In genomic region chr2:80014637-80015036, GRCh38 we compare ENCODE assay signal across 18 cellular contexts.
DNase-seq lines count a peak whose midpoint lies in the region; ATAC-seq and TF ChIP-seq lines count a peak whose summit lies in the region.
"Had no signal": no experiment of that assay in that cellular context is flagged by ENCODE, and none has a peak within 500 bp of the region (broad histone marks: within the 10 kb centered on the region; RNA-seq: fewer than 3 reads in every experiment).

No MANE protein-coding gene starts in this region.

- CTCF ChIA-PET in WTC11 (lab: Charles Lee), result no interaction called here

- DNase-seq in A172 (ENCODE audit: low spot score) (peak; percentile 22), GM23248 (peak; percentile 28), SJSA1 (ENCODE audit: low read depth in 1 of 2, low spot score in 2 of 2) (peak in 1 of 2 experiments; percentile 58), dedifferentiated amniotic fluid mesenchymal stem cell (ENCODE audit: extremely low spot score) (peak; percentile 43), lower lobe of right lung (no peak), 8988T (no peak), WTC11 (ENCODE audit: low spot score) (no peak)
- no peak for DNase-seq in activated naive CD8-positive, alpha-beta T cell treated with anti-CD3 and anti-CD28 coated beads, Interleukin-2, amount 50 U/mL, for 24 hours
- DNase-seq: ACHN; C1 segment of cervical spinal cord; Calu3; CD4-positive, alpha-beta T cell; DMS 273 treated with DMSO at 0.1 percent for 48 hours; GF-D8 had no signal

- TF ChIP-seq CTCF in lower lobe of right lung (IDR thresholded peaks at IDR 0.05), result no peak
- TF ChIP-seq CTCF in WTC11 (IDR thresholded peaks at IDR 0.05), result no peak

- H3K36me3 ChIP-seq in GM23248 (ENCODE audit: low read depth), result no peaks in the 10 kb centered on the region
- H3K36me3 ChIP-seq in SJSA1, result no peaks in the 10 kb centered on the region
- H3K36me3 ChIP-seq in lower lobe of right lung, result no peaks in the 10 kb centered on the region
- H3K36me3 ChIP-seq: HAP-1 had no signal

- H3K36me3 Mint-ChIP-seq in activated naive CD8-positive, alpha-beta T cell treated with anti-CD3 and anti-CD28 coated beads, Interleukin-2, amount 50 U/mL, for 24 hours (ENCODE audit: low read depth), result no peaks in the 10 kb centered on the region
- no peaks in the 10 kb centered on the region for H3K36me3 Mint-ChIP-seq in WTC11

- H3K4me1 ChIP-seq in GM23248 (ENCODE audit: insufficient read depth) (peaks cover 13% of the 10 kb centered on the region), SJSA1 (replicated peaks) (peaks cover 23% of the 10 kb centered on the region), lower lobe of right lung (no peaks in the 10 kb centered on the region)
- H3K4me1 ChIP-seq: HAP-1 had no signal

- peak overlapping the region; percentile 9 for H3K4me2 ChIP-seq in GM23248 (ENCODE audit: unreplicated experiment)

- H3K79me2 ChIP-seq in GM23248 (ENCODE audit: insufficient read depth), result no peaks in the 10 kb centered on the region

- H3K4me1 Mint-ChIP-seq in activated naive CD8-positive, alpha-beta T cell treated with anti-CD3 and anti-CD28 coated beads, Interleukin-2, amount 50 U/mL, for 24 hours, result no peaks in the 10 kb centered on the region
- H3K4me1 Mint-ChIP-seq in WTC11, result peaks cover 4% of the 10 kb centered on the region
- H3K4me1 Mint-ChIP-seq: B cell had no signal

- no peak overlapping the region for H3K4me3 Mint-ChIP-seq in activated naive CD8-positive, alpha-beta T cell treated with anti-CD3 and anti-CD28 coated beads, Interleukin-2, amount 50 U/mL, for 24 hours
- H3K4me3 Mint-ChIP-seq in WTC11, result no peak overlapping the region
- H3K4me3 Mint-ChIP-seq: B cell; CD4-positive, alpha-beta T cell had no signal

- no peak overlapping the region for H3K27ac Mint-ChIP-seq in activated naive CD8-positive, alpha-beta T cell treated with anti-CD3 and anti-CD28 coated beads, Interleukin-2, amount 50 U/mL, for 24 hours
- no peak overlapping the region for H3K27ac Mint-ChIP-seq in WTC11
- H3K27ac Mint-ChIP-seq: B cell; CD4-positive, alpha-beta T cell had no signal

- H3F3A ChIP-seq in GM23248 (ENCODE audit: insufficient read depth), result peaks cover 8% of the 10 kb centered on the region; the same call in 1 of the 2 replicates

- no peaks in the 10 kb centered on the region for H3K27me3 ChIP-seq in GM23248 (replicated peaks; ENCODE audit: insufficient read depth)
- H3K27me3 ChIP-seq in SJSA1 (replicated peaks), result no peaks in the 10 kb centered on the region
- no peaks in the 10 kb centered on the region for H3K27me3 ChIP-seq in lower lobe of right lung (ENCODE audit: low read depth)

- no peaks in the 10 kb centered on the region for H3K27me3 Mint-ChIP-seq in activated naive CD8-positive, alpha-beta T cell treated with anti-CD3 and anti-CD28 coated beads, Interleukin-2, amount 50 U/mL, for 24 hours
- peaks cover 46% of the 10 kb centered on the region for H3K27me3 Mint-ChIP-seq in WTC11 (ENCODE audit: low read depth)
- H3K27me3 Mint-ChIP-seq: B cell; CD4-positive, alpha-beta T cell had no signal

- in situ Hi-C loops in GM23248 (cut with MboI), result no loop called here

- H3K9me3 Mint-ChIP-seq in activated naive CD8-positive, alpha-beta T cell treated with anti-CD3 and anti-CD28 coated beads, Interleukin-2, amount 50 U/mL, for 24 hours, result no peaks in the 10 kb centered on the region
- H3K9me3 Mint-ChIP-seq in WTC11, result no peaks in the 10 kb centered on the region
- H3K9me3 Mint-ChIP-seq: CD4-positive, alpha-beta T cell had no signal

- no peak overlapping the region for H3K9ac ChIP-seq in GM23248

- no peak overlapping the region for H3K27ac ChIP-seq in GM23248
- peak overlapping the region; percentile 49 for H3K27ac ChIP-seq in SJSA1
- H3K27ac ChIP-seq in lower lobe of right lung, result no peak overlapping the region
- H3K27ac ChIP-seq: 22Rv1 had no signal

- no peaks in the 10 kb centered on the region for H3K9me3 ChIP-seq in GM23248 (ENCODE audit: low read depth)
- no peaks in the 10 kb centered on the region for H3K9me3 ChIP-seq in SJSA1 (replicated peaks)
- H3K9me3 ChIP-seq in lower lobe of right lung, result no peaks in the 10 kb centered on the region
- H3K9me3 ChIP-seq: HAP-1 had no signal

- POLR2A ChIA-PET in WTC11 (lab: Charles Lee), result no interaction called here

- no peak overlapping the region for H2AFZ ChIP-seq in GM23248

- intact Hi-C loops in lower lobe of right lung (cut with DNase I), result no loop called here

- H3K9me2 ChIP-seq in GM23248 (ENCODE audit: insufficient read depth), result no peaks in the 10 kb centered on the region

- no peaks in the 10 kb centered on the region for H4K20me1 ChIP-seq in GM23248 (ENCODE audit: insufficient read depth)

- ATAC-seq in lower lobe of right lung, result no peak
- no peak for ATAC-seq in activated naive CD8-positive, alpha-beta T cell treated with anti-CD3 and anti-CD28 coated beads, Interleukin-2, amount 50 U/mL, for 24 hours
- no peak for ATAC-seq in WTC11
- ATAC-seq: HepG2 had no signal

- H3K4me3 ChIP-seq in GM23248 (no peak overlapping the region), SJSA1 (no peak overlapping the region), lower lobe of right lung (no peak overlapping the region)
- H3K4me3 ChIP-seq: HAP-1 had no signal

TF ChIP-seq in WTC11, 78 proteins besides CTCF, POLR2A, EP300 and RAD21 (continues in another document):
- TF ChIP-seq ETV6 (CRISPR knock-in tag; IDR thresholded peaks at IDR 0.05), result no peak
- no peak for TF ChIP-seq GTF2I (CRISPR knock-in tag; conservative IDR thresholded peaks at IDR 0.05)
- TF ChIP-seq MYBL2 (CRISPR knock-in tag; IDR thresholded peaks at IDR 0.05), result no peak
- TF ChIP-seq, protein P1, sequence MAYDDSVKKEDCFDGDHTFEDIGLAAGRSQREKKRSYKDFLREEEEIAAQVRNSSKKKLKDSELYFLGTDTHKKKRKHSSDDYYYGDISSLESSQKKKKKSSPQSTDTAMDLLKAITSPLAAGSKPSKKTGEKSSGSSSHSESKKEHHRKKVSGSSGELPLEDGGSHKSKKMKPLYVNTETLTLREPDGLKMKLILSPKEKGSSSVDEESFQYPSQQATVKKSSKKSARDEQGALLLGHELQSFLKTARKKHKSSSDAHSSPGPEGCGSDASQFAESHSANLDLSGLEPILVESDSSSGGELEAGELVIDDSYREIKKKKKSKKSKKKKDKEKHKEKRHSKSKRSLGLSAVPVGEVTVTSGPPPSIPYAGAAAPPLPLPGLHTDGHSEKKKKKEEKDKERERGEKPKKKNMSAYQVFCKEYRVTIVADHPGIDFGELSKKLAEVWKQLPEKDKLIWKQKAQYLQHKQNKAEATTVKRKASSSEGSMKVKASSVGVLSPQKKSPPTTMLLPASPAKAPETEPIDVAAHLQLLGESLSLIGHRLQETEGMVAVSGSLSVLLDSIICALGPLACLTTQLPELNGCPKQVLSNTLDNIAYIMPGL (CRISPR knock-in tag; IDR thresholded peaks at IDR 0.05), result no peak
- TF ChIP-seq, protein P2, sequence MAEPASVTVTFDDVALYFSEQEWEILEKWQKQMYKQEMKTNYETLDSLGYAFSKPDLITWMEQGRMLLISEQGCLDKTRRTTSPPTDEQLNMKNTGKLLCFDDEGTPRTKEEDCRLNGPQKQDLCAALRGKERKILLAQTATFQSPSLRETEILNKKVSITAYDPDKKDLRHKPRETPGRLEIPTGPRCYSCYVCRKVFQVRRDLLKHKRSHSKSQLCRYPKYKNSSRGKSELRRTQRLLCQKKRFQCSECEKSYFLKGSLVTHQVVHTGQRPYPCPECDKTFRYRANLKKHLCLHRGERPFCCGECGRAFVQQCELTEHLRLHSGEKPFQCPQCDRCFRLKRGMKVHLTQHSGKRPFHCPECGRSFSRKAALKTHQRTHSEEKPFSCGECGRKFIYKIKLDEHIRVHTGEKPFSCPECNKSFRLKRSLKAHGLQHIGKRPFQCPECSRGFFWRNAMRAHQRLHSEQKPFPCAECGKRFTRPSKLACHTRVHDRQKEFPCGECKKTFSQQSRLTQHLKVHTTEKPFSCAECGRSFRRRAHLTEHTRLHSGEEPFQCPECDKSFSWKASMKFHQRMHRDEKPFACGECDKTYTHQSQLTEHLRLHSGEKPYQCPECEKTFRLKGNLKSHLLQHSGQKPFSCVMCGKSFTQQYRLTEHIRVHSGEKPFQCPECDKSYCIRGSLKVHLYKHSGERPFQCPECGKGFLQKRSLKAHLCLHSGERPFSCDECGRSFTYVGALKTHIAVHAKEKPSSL (CRISPR knock-in tag; conservative IDR thresholded peaks at IDR 0.05), result no peak
- no peak for TF ChIP-seq FOXK1 (CRISPR knock-in tag; IDR thresholded peaks at IDR 0.05)
- no peak for TF ChIP-seq TCF7 (CRISPR knock-in tag; IDR thresholded peaks at IDR 0.05; ENCODE audit: low read depth)
- TF ChIP-seq ZBTB43 (CRISPR knock-in tag; IDR thresholded peaks at IDR 0.05), result no peak
- TF ChIP-seq GRHL2 (CRISPR knock-in tag; IDR thresholded peaks at IDR 0.05; ENCODE audit: insufficient replicate concordance, severe bottlenecking), result no peak
- TF ChIP-seq ZBTB21 (CRISPR knock-in tag; IDR thresholded peaks at IDR 0.05; ENCODE audit: borderline replicate concordance), result no peak
- TF ChIP-seq STAT6 (CRISPR knock-in tag; conservative IDR thresholded peaks at IDR 0.05; ENCODE audit: low read depth), result no peak

Comparison
In these comparisons a context has a peak if more than half of its experiments do, and no peak if none do; other contexts are left out.
1. DNase-seq: peak in A172 (single experiment), GM23248 (single experiment) and dedifferentiated amniotic fluid mesenchymal stem cell (single experiment); none in lower lobe of right lung (single experiment), 8988T (single experiment), activated naive CD8-positive, alpha-beta T cell treated with anti-CD3 and anti-CD28 coated beads, Interleukin-2, amount 50 U/mL, for 24 hours (single experiment) and WTC11 (single experiment).